ENCODE assay signal across 26 cellular contexts in genomic region chr15:70710714-70711113, GRCh38. TPM values are rescaled to one million over a fixed set of nuclear protein-coding genes. Genes with fewer than 3 reads are reported as not detected.
DNase-seq lines count a peak whose midpoint lies in the region; ATAC-seq, FAIRE-seq and TF ChIP-seq lines count a peak whose summit lies in the region.
"Had no signal": no experiment of that assay in that cellular context is flagged by ENCODE, and none has a peak within 500 bp of the region (broad histone marks: within the 10 kb centered on the region; RNA-seq: fewer than 3 reads in every experiment).

No MANE protein-coding gene starts in this region.

- no peaks in the 10 kb centered on the region for H3K36me3 Mint-ChIP-seq in T-helper 17 cell (ENCODE audit: low read depth)
- no peaks in the 10 kb centered on the region for H3K36me3 Mint-ChIP-seq in activated naive CD4-positive, alpha-beta T cell treated with anti-CD3 and anti-CD28 coated beads, Interleukin-2, amount 50 U/mL, for 72 hours
- H3K36me3 Mint-ChIP-seq: CD8-positive, alpha-beta memory T cell had no signal

- no peak overlapping the region for H3K27ac Mint-ChIP-seq in T-helper 17 cell
- no peak overlapping the region for H3K27ac Mint-ChIP-seq in activated naive CD4-positive, alpha-beta T cell treated with anti-CD3 and anti-CD28 coated beads, Interleukin-2, amount 50 U/mL, for 72 hours
- H3K27ac Mint-ChIP-seq: CD8-positive, alpha-beta memory T cell had no signal

- POLR2A ChIA-PET in Panc1 (lab: Charles Lee), result interaction anchor here (0.6 kb wide), 1 partner anchor 135 kb away, joined by 6 read pairs; no protein-coding TSS in a partner anchor

- H3K4me1 Mint-ChIP-seq in T-helper 17 cell, result peaks cover 6% of the 10 kb centered on the region
- H3K4me1 Mint-ChIP-seq: CD8-positive, alpha-beta memory T cell; IgD-negative memory B cell had no signal

- H3K4me1 ChIP-seq in Panc1 (ENCODE audit: control insufficient read depth, insufficient read depth, low read length) (peaks cover 78% of the 10 kb centered on the region), psoas muscle (peaks cover 61% of the 10 kb centered on the region)

- FAIRE-seq in G401.6 (lab: Jason Lieb, UNC), result peak; percentile 93
- FAIRE-seq: A204.1, D721Med, GM12878 had no signal

- intact Hi-C loops in Panc1 (cut with micrococcal nuclease; ENCODE audit: unreplicated experiment) (no loop called here), psoas muscle (cut with DNase I) (no loop called here)

- no peak overlapping the region for H3K4me3 ChIP-seq in Panc1 (ENCODE audit: low read depth in 2 of 2, low read length in 2 of 2)
- H3K4me3 ChIP-seq in fibroblast of the aortic adventitia (ENCODE audit: low read depth, low read length), result no peak overlapping the region
- H3K4me3 ChIP-seq in psoas muscle, result no peak overlapping the region
- H3K4me3 ChIP-seq: GM12878, SK-N-MC had no signal

- no peak overlapping the region for H3K4me3 Mint-ChIP-seq in T-helper 17 cell
- H3K4me3 Mint-ChIP-seq: CD8-positive, alpha-beta memory T cell; IgD-negative memory B cell had no signal

- 91 to 92% (median 92%) methylated on average over 5 of the region's 5 CpGs for WGBS in psoas muscle, 3 donors

- H3K27me3 Mint-ChIP-seq in T-helper 17 cell, result peaks cover 25% of the 10 kb centered on the region

- CTCF ChIA-PET in Panc1 (lab: Charles Lee), result no interaction called here

- H3K27ac ChIP-seq in Panc1 (ENCODE audit: low read length), result peak overlapping the region; percentile 45
- peak overlapping the region; percentile 19 for H3K27ac ChIP-seq in psoas muscle
- H3K27ac ChIP-seq: C4-2B, HL-60, SK-N-MC had no signal

- H3K27me3 ChIP-seq in Panc1 (ENCODE audit: control insufficient read depth, insufficient read depth, low read length) (no peaks in the 10 kb centered on the region), psoas muscle (ENCODE audit: insufficient read depth in 3 of 3, low read length in 2 of 3) (no peaks in the 10 kb centered on the region)

- H3K36me3 ChIP-seq in Panc1 (ENCODE audit: control insufficient read depth, insufficient read depth, low read length) (no peaks in the 10 kb centered on the region), psoas muscle (ENCODE audit: insufficient read depth in 1 of 2, low read depth in 1 of 2) (no peaks in the 10 kb centered on the region)

- in situ Hi-C loops in Panc1 (cut with HindIII; ENCODE audit: low pct_unique_long_range_greater_than_20kb, low sequenced_read_pairs), result no loop called here

- TF ChIP-seq CTCF in Panc1 (IDR thresholded peaks at IDR 0.05), result no peak
- no peak for TF ChIP-seq CTCF in fibroblast of the aortic adventitia (IDR thresholded peaks at IDR 0.05; ENCODE audit: insufficient read depth, low read length)
- no peak for TF ChIP-seq CTCF in psoas muscle (IDR thresholded peaks at IDR 0.05)

- no peaks in the 10 kb centered on the region for H3K9me3 Mint-ChIP-seq in activated naive CD4-positive, alpha-beta T cell treated with anti-CD3 and anti-CD28 coated beads, Interleukin-2, amount 50 U/mL, for 72 hours
- H3K9me3 Mint-ChIP-seq: CD8-positive, alpha-beta memory T cell had no signal

- ATAC-seq in Panc1 (peak; percentile 26; the same call in 1 of the 2 replicates), psoas muscle (no peak), T-helper 17 cell (no peak)
- ATAC-seq in activated naive CD4-positive, alpha-beta T cell treated with anti-CD3 and anti-CD28 coated beads, Interleukin-2, amount 50 U/mL, for 72 hours, result no peak
- ATAC-seq: GM12878 had no signal

- no peaks in the 10 kb centered on the region for H3K9me3 ChIP-seq in Panc1 (ENCODE audit: control insufficient read depth, insufficient read depth, low read depth, low read length)
- no peaks in the 10 kb centered on the region for H3K9me3 ChIP-seq in psoas muscle
- no peaks in the 10 kb centered on the region for H3K9me3 ChIP-seq in T-helper 17 cell (ENCODE audit: control insufficient read depth, low read length, poor library complexity, severe bottlenecking)

- BruUV-seq in Panc1 (replicated peaks; lab: Mats Ljungman, UMichigan), result no TSS peak

- no peak for DNase-seq in Panc1 (ENCODE audit: low read depth, low spot score)
- DNase-seq in fibroblast of the aortic adventitia (ENCODE audit: low read depth), result peak; percentile 35
- no peak for DNase-seq in psoas muscle
- DNase-seq in T-helper 17 cell, result no peak
- no peak for DNase-seq in activated naive CD4-positive, alpha-beta T cell treated with anti-CD3 and anti-CD28 coated beads, Interleukin-2, amount 50 U/mL, for 72 hours (ENCODE audit: low spot score in 2 of 2)
- no peak for DNase-seq in NCI-H1048 (lab: John Stamatoyannopoulos, UW)
- no peak for DNase-seq in dermis blood vessel endothelial cell
- DNase-seq: CD8-positive, alpha-beta memory T cell; DMS53; EL; H7; Karpas-422; MV-4-11; NCI-H1694 treated with DMSO at 0.1 percent for 48 hours; NCI-H2081 treated with DMSO at 0.1 percent for 48 hours; NCI-H446 treated with DMSO at 0.1 percent for 48 hours; NCI-H526 treated with DMSO at 0.1 percent for 48 hours; Right ventricle myocardium superior had no signal

RNA-seq across cellular contexts. Expression of gene UACA, which starts 52.6 kb away (rescaled TPM):
- total RNA-seq in Panc1 (2021; ENCODE audit: unreplicated experiment), result 303 TPM
- polyA plus RNA-seq in Panc1 (2012; ENCODE audit: insufficient read length), result 124 TPM
- 106 and 149 TPM in 2 replicates for total RNA-seq in fibroblast of the aortic adventitia (ENCODE audit: low replicate concordance)
- 100 to 1,000 TPM; 138 to 426 (median 194) TPM for total RNA-seq in psoas muscle
- polyA plus RNA-seq in psoas muscle, result 10 to 100 TPM; 17.0 to 95.3 (median 74.5) TPM
- total RNA-seq in T-helper 17 cell, result 1 to 10 TPM; 1.3 to 1.7 TPM
- 1 to 10 TPM; 2.8 to 7.7 TPM for total RNA-seq in activated naive CD4-positive, alpha-beta T cell treated with anti-CD3 and anti-CD28 coated beads, Interleukin-2, amount 50 U/mL, for 72 hours
- total RNA-seq in dermis blood vessel endothelial cell, result 170 and 185 TPM in 2 replicates
- polyA plus RNA-seq: CD8-positive, alpha-beta memory T cell had no signal

Comparison
In these comparisons a context has a peak if more than half of its experiments do, and no peak if none do; other contexts are left out.
1. RNA of gene UACA, which starts 52.6 kb away (total RNA-seq): 303 TPM in Panc1 (single experiment), 138 to 426 TPM in psoas muscle, 170 to 185 TPM in dermis blood vessel endothelial cell and 106 to 149 TPM in fibroblast of the aortic adventitia; 2.8 to 7.7 TPM in activated naive CD4-positive, alpha-beta T cell treated with anti-CD3 and anti-CD28 coated beads, Interleukin-2, amount 50 U/mL, for 72 hours and 1.3 to 1.7 TPM in T-helper 17 cell; every median in the first group is over 10 times any median in the second.